ENCODE assay signal across 13 cellular contexts in the genomic region with DNA sequence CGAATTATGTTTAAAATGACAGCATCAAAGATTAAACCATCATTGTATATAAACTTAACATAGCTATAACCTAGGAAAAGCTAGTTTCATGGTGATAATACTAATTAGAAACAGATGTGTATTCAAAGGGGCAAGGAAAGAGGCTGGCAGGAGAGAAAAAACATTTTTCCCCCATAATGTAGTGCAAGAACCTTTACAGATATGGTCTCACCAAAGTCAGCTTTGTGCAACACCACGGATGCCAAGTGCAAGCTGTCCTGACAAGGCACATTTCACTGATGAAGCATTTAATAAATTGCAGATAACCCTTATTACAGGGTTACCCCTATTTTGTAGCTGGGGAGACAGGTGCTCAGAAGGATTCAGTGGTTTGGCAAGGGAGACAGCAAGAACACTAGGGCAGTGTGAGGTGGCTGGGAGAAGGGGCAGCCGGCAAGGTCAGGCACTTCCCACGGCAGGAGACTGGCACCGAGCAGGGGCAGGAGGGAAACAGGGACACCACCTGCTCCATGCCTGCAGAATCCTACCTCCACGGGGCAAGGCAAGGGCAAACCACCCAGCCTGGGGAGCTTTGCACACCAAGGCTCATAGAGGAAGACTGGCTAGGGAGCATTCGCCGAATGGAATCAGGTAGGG. TPM values are rescaled to one million over a fixed set of nuclear protein-coding genes. Genes with fewer than 3 reads are reported as not detected.
DNase-seq lines count a peak whose midpoint lies in the region; ATAC-seq and TF ChIP-seq lines count a peak whose summit lies in the region.
"Had no signal": no experiment of that assay in that cellular context is flagged by ENCODE, and none has a peak within 500 bp of the region (broad histone marks: within the 10 kb centered on the region; RNA-seq: fewer than 3 reads in every experiment).

No MANE protein-coding gene starts in this region.

- H3K4me3 ChIP-seq in upper lobe of left lung, result no peak overlapping the region
- H3K4me3 ChIP-seq: adrenal gland had no signal

- in situ Hi-C loops in ACHN (cut with HindIII; ENCODE audit: low pct_ligation_motif_present, low pct_unique_long_range_greater_than_20kb, low sequenced_read_pairs), result no loop called here

- TF ChIP-seq EP300 in upper lobe of left lung (IDR thresholded peaks at IDR 0.05), result no peak

- no peaks in the 10 kb centered on the region for H3K9me3 ChIP-seq in upper lobe of left lung
- H3K9me3 ChIP-seq: adrenal gland had no signal

- peaks cover 2 to 23% (median 6%) of the 10 kb centered on the region in 4 donors for H3K36me3 ChIP-seq in upper lobe of left lung
- H3K36me3 ChIP-seq: adrenal gland had no signal

- no peak for TF ChIP-seq CTCF in upper lobe of left lung (IDR thresholded peaks at IDR 0.05)

- H3K27ac ChIP-seq in epithelial cell of prostate, result peak overlapping the region; percentile 77
- peak overlapping the region; percentile 78 to 87 (median 78) for H3K27ac ChIP-seq in upper lobe of left lung

- intact Hi-C loops in Right ventricle myocardium superior (cut with DNase I), result loop anchor here (5.0 kb wide), 1 partner anchor 48 kb away; no protein-coding TSS in a partner anchor
- intact Hi-C loops in Right ventricle myocardium inferior (cut with DNase I), result loop anchor here (10.0 kb wide), 1 partner anchor 334 kb away; a partner anchor contains a TSS

- peak; percentile 16 for ATAC-seq in Right ventricle myocardium superior (ENCODE audit: poor library complexity)
- no peak for ATAC-seq in Right ventricle myocardium inferior
- no peak for ATAC-seq in upper lobe of left lung (ENCODE audit: low FRiP score in 2 of 2)
- ATAC-seq: activated CD8-positive, alpha-beta memory T cell treated with anti-CD3 and anti-CD28 coated beads, Interleukin-2, amount 10 ng/mL, durations not matched to agents 7 days and 5 days had no signal

- DNase-seq in Right ventricle myocardium superior (no peak), Right ventricle myocardium inferior (ENCODE audit: missing footprints) (no peak), epithelial cell of prostate (ENCODE audit: low read depth, low spot score) (no peak), mucosa of gallbladder (ENCODE audit: low spot score) (peak; percentile 8), upper lobe of left lung (peak in 1 of 2 donors; percentile 5), globus pallidus (ENCODE audit: low spot score) (no peak), HuH-7.5 (ENCODE audit: low spot score) (no peak), ACHN (no peak)
- DNase-seq: activated CD8-positive, alpha-beta memory T cell treated with anti-CD3 and anti-CD28 coated beads, Interleukin-2, amount 10 ng/mL, durations not matched to agents 7 days and 5 days; erythroblast; Kasumi-1; occipital lobe had no signal

- no peaks in the 10 kb centered on the region for H3K27me3 ChIP-seq in upper lobe of left lung
- H3K27me3 ChIP-seq: adrenal gland had no signal

- 53 to 55% methylated on average over 2 to 8 of the region's 8 CpGs for WGBS in upper lobe of left lung, 2 donors

- TF ChIP-seq POLR2A in upper lobe of left lung (IDR thresholded peaks at IDR 0.05), result no peak

- H3K4me1 ChIP-seq in upper lobe of left lung, result peaks cover 73 to 87% (median 84%) of the 10 kb centered on the region in 4 donors

RNA-seq across cellular contexts. Expression of a gene that starts 6.5 kb away (rescaled TPM):
- total RNA-seq in Right ventricle myocardium superior (50.2 TPM), Right ventricle myocardium inferior (55.5 TPM), mucosa of gallbladder (36.1 TPM), upper lobe of left lung (100 to 1,000 TPM; 101 to 233 (median 168) TPM)

RNA-seq across cellular contexts. Expression of a gene that starts 34.1 kb away (rescaled TPM):
- total RNA-seq in Right ventricle myocardium superior (1.3 TPM), Right ventricle myocardium inferior (0.43 TPM), mucosa of gallbladder (1.1 TPM), upper lobe of left lung (10 to 100 TPM in 3 of 6 donors, 1 to 10 TPM in 3; 3.7 to 13.0 (median 7.9) TPM)
